21 cellular contexts compared by ENCODE assay signal in the genomic region with DNA sequence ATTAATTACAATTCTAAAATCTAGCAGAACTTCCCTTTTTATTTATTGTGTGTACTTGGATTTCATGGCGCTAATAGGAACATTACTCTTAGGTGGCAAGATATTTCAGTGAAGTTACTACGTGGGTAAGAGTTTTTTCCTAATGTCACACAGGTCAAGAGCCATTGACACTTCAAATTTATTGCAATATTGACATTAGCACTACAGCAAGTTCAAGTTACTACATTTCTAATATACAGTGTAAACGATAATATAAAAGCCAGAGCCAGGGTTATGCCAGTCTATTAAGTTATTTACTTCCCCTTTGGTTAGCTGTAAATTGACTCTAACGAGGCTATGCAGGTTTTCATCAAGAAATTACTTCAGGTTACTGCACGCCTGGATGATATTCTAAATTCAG.
"Had no signal": no experiment of that assay in that cellular context is flagged by ENCODE, and none has a peak within 500 bp of the region (broad histone marks: within the 10 kb centered on the region; RNA-seq: fewer than 3 reads in every experiment).

No MANE protein-coding gene starts in this region.

- H3K27ac ChIP-seq: dorsolateral prefrontal cortex, heart left ventricle, neutrophil, right atrium auricular region, sigmoid colon, skin epidermis, stomach, thoracic aorta, transverse colon had no signal

- H3K4me3 ChIP-seq: dorsolateral prefrontal cortex, heart left ventricle, right atrium auricular region, sigmoid colon, skin epidermis, stomach, thoracic aorta, transverse colon had no signal

- H3K27me3 ChIP-seq: dorsolateral prefrontal cortex, heart left ventricle, neutrophil, right atrium auricular region, sigmoid colon, stomach, transverse colon had no signal

- H3K4me1 ChIP-seq: heart left ventricle, right atrium auricular region, sigmoid colon, stomach, transverse colon had no signal

- DNase-seq: cortex of kidney; dorsolateral prefrontal cortex; effector CD8-positive, alpha-beta T cell; heart left ventricle; hippocampal formation; left colon; mammary epithelial cell; naive thymus-derived CD4-positive, alpha-beta T cell; nephron progenitor cell; sigmoid colon; stimulated activated CD4-positive, alpha-beta T cell treated with anti-CD3 and anti-CD28 coated beads, Interleukin-2, amount 100 ng/mL, for 24 hours; stimulated activated CD4-positive, alpha-beta T cell treated with anti-CD3 and anti-CD28 coated beads, Interleukin-4, amount 100 ng/mL, for 4 hours; stimulated activated naive CD4-positive, alpha-beta T cell; stomach; substantia nigra; transverse colon had no signal

- H3K36me3 ChIP-seq: heart left ventricle, neutrophil, right atrium auricular region, sigmoid colon, stomach, thoracic aorta, transverse colon had no signal

- ATAC-seq: esophagus mucosa; heart left ventricle; left colon; naive thymus-derived CD4-positive, alpha-beta T cell had no signal
